11 cellular contexts compared by ENCODE assay signal in genomic region chr22:19597399-19597735, GRCh38.
DNase-seq lines count a peak whose midpoint lies in the region; ATAC-seq, FAIRE-seq and TF ChIP-seq lines count a peak whose summit lies in the region.
"Had no signal": no experiment of that assay in that cellular context is flagged by ENCODE, and none has a peak within 500 bp of the region (broad histone marks: within the 10 kb centered on the region; RNA-seq: fewer than 3 reads in every experiment).

No MANE protein-coding gene starts in this region.

- no peak overlapping the region for H3K4me3 ChIP-seq in mesenchymal stem cell (ENCODE audit: insufficient read depth in 1 of 2, low read depth in 1 of 2, low read length in 2 of 2)

- peaks cover 11% of the 10 kb centered on the region for H3K4me1 ChIP-seq in mesenchymal stem cell (ENCODE audit: control insufficient read depth, insufficient read depth, low read depth, low read length)

- no peaks in the 10 kb centered on the region for H3K27me3 Mint-ChIP-seq in T-cell
- H3K27me3 Mint-ChIP-seq in activated naive CD4-positive, alpha-beta T cell treated with anti-CD3 and anti-CD28 coated beads, Interleukin-2, amount 50 U/mL, for 24 hours = no peaks in the 10 kb centered on the region

- H4K8ac ChIP-seq in mesenchymal stem cell (ENCODE audit: low read length) = no peak overlapping the region

- H2AK5ac ChIP-seq in mesenchymal stem cell (ENCODE audit: low read length, severe bottlenecking) = no peak overlapping the region

- H2BK15ac ChIP-seq in mesenchymal stem cell (ENCODE audit: low read depth, poor library complexity, severe bottlenecking) = no peak overlapping the region

- H3K9me3 ChIP-seq in mesenchymal stem cell (ENCODE audit: control insufficient read depth, low read length) = no peaks in the 10 kb centered on the region

- POLR2A ChIA-PET in T-cell (lab: Charles Lee) = interaction anchor here in 1 of 2 donors (0.5 kb wide), 1 partner anchor 21 kb away, joined by 4 read pairs; no protein-coding TSS in a partner anchor

- no peak overlapping the region for H3K18ac ChIP-seq in mesenchymal stem cell (ENCODE audit: low read depth in 1 of 2, low read length in 2 of 2)

- peak overlapping the region; percentile 60 to 76 (median 69) for H3K4me3 Mint-ChIP-seq in T-cell
- H3K4me3 Mint-ChIP-seq in activated naive CD4-positive, alpha-beta T cell treated with anti-CD3 and anti-CD28 coated beads, Interleukin-2, amount 50 U/mL, for 24 hours = peak overlapping the region; percentile 76

- H2BK12ac ChIP-seq in mesenchymal stem cell (ENCODE audit: low read length in 2 of 2) = no peak overlapping the region

- ATAC-seq in T-cell (replicated peaks in 1 of 4) (peak; percentile 95 to 98 (median 97)), HG02840 (IDR thresholded peaks at IDR 0.05; ENCODE audit: low FRiP score, unreplicated experiment) (no peak), sciatic nerve (no peak)

- no peak overlapping the region for H2AFZ ChIP-seq in mesenchymal stem cell (ENCODE audit: low read depth, low read length)

- H3K14ac ChIP-seq in mesenchymal stem cell (ENCODE audit: low read length in 2 of 2) = no peak overlapping the region

- H3K27ac Mint-ChIP-seq in T-cell = peak overlapping the region; percentile 99
- peak overlapping the region; percentile 73 for H3K27ac Mint-ChIP-seq in activated naive CD4-positive, alpha-beta T cell treated with anti-CD3 and anti-CD28 coated beads, Interleukin-2, amount 50 U/mL, for 24 hours

- intact Hi-C loops in sciatic nerve (cut with DNase I) = no loop called here

- no peak overlapping the region for H3K4ac ChIP-seq in mesenchymal stem cell (ENCODE audit: low read depth in 1 of 2, low read length in 2 of 2)

- H3K4me1 Mint-ChIP-seq in T-cell = peaks cover 53 to 67% (median 66%) of the 10 kb centered on the region in 3 donors
- H3K4me1 Mint-ChIP-seq in activated naive CD4-positive, alpha-beta T cell treated with anti-CD3 and anti-CD28 coated beads, Interleukin-2, amount 50 U/mL, for 24 hours = peaks cover 73% of the 10 kb centered on the region

- no peaks in the 10 kb centered on the region for H3K9me3 Mint-ChIP-seq in T-cell
- H3K9me3 Mint-ChIP-seq in activated naive CD4-positive, alpha-beta T cell treated with anti-CD3 and anti-CD28 coated beads, Interleukin-2, amount 50 U/mL, for 24 hours = no peaks in the 10 kb centered on the region

- no peak overlapping the region for H4K91ac ChIP-seq in mesenchymal stem cell (ENCODE audit: low read length)

- FAIRE-seq in GM12891 (lab: Jason Lieb, UNC) = peak; percentile 9
- FAIRE-seq: endometrium, GM18507 had no signal

- no peaks in the 10 kb centered on the region for H3K36me3 Mint-ChIP-seq in T-cell
- no peaks in the 10 kb centered on the region for H3K36me3 Mint-ChIP-seq in activated naive CD4-positive, alpha-beta T cell treated with anti-CD3 and anti-CD28 coated beads, Interleukin-2, amount 50 U/mL, for 24 hours

- H3K23ac ChIP-seq in mesenchymal stem cell (ENCODE audit: low read length in 2 of 2) = no peak overlapping the region

- CTCF ChIA-PET in T-cell (lab: Charles Lee) = no interaction called here

- TF ChIP-seq POLR2A in GM12891 (IDR thresholded peaks at IDR 0.05; ENCODE audit: low read depth, low read length) = no peak

- no peak for DNase-seq in GM12891 (ENCODE audit: insufficient read length, low spot score)
- peak; percentile 34 to 85 (median 60) for DNase-seq in T-cell
- DNase-seq in mesenchymal stem cell = peak; percentile 5
- no peak for DNase-seq in NCI-H1105 treated with DMSO at 0.1 percent for 48 hours (lab: John Stamatoyannopoulos, UW)
- no peak for DNase-seq in NCI-H510A treated with DMSO at 0.1 percent for 48 hours (lab: John Stamatoyannopoulos, UW)
- no peak for DNase-seq in sciatic nerve (ENCODE audit: low spot score)
- DNase-seq: DMS53 had no signal

- H3K79me1 ChIP-seq in mesenchymal stem cell (replicated peaks; ENCODE audit: low read length, poor library complexity, severe bottlenecking) = no peaks in the 10 kb centered on the region

- no peak overlapping the region for H3K4me2 ChIP-seq in mesenchymal stem cell (ENCODE audit: low read length, poor library complexity, severe bottlenecking)

- no peak overlapping the region for H2BK120ac ChIP-seq in mesenchymal stem cell (ENCODE audit: low read depth, low read length)

- H3K27me3 ChIP-seq in mesenchymal stem cell (ENCODE audit: control insufficient read depth in 1 of 2, insufficient read depth in 1 of 2, low read length in 2 of 2) = peaks cover 8 to 47% of the 10 kb centered on the region in 2 experiments

- H2BK5ac ChIP-seq in mesenchymal stem cell (ENCODE audit: low read depth, low read length, poor library complexity, severe bottlenecking) = no peak overlapping the region

- 77% methylated on average over 5 of the region's 7 CpGs for WGBS in mesenchymal stem cell

- no peak overlapping the region for H3K9ac ChIP-seq in mesenchymal stem cell (ENCODE audit: low read length)

- no peaks in the 10 kb centered on the region for H3K36me3 ChIP-seq in mesenchymal stem cell (ENCODE audit: control insufficient read depth in 1 of 2, insufficient read depth in 2 of 2, low read depth in 1 of 2, low read length in 2 of 2)

- H3K27ac ChIP-seq in mesenchymal stem cell (ENCODE audit: low read length, poor library complexity, severe bottlenecking) = no peak overlapping the region

TF ChIP-seq in GM12891, 5 proteins besides CTCF, POLR2A, EP300 and RAD21:
- TF ChIP-seq POU2F2 (IDR thresholded peaks at IDR 0.05; ENCODE audit: low read depth, low read length) (no peak), POLR2AphosphoS5 (IDR thresholded peaks at IDR 0.05; ENCODE audit: low read depth, low read length) (no peak), SPI1 (IDR thresholded peaks at IDR 0.05; ENCODE audit: low read depth, low read length) (no peak), TAF1 (IDR thresholded peaks at IDR 0.05; ENCODE audit: low read depth, low read length) (no peak), PAX5 (IDR thresholded peaks at IDR 0.05; ENCODE audit: insufficient read depth, low read length, severe bottlenecking) (no peak)

Comparison
In these comparisons a context has a peak if more than half of its experiments do, and no peak if none do; other contexts are left out.
1. DNase-seq: peak in T-cell (34 of 34) and mesenchymal stem cell (single experiment); none in GM12891 (single experiment), NCI-H1105 treated with DMSO at 0.1 percent for 48 hours (single experiment), NCI-H510A treated with DMSO at 0.1 percent for 48 hours (single experiment) and sciatic nerve (single experiment).
2. ATAC-seq: peak in T-cell (4 of 4); none in HG02840 (single experiment) and sciatic nerve (single experiment).